ENCODE assay signal across 16 cellular contexts in the genomic region with DNA sequence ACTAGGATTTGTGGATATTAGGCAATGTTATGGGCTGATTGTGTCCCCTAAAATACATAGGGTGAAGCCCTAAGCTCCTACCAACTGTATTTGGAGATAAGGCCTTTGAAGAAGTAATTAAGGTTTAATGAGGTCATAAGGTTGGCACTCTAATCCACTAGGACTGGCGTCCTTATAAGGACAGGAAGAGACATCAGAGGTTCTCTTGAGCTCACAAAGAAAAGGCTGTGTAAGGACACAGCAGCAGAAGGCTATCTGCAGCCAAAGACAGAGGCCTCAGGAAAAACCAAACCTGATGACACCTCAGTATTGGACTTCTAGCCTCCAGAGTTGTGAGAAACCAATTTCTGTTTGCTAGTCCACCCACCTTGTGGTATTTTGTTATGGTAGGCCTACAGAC.
"Had no signal": no experiment of that assay in that cellular context is flagged by ENCODE, and none has a peak within 500 bp of the region (broad histone marks: within the 10 kb centered on the region; RNA-seq: fewer than 3 reads in every experiment).

No MANE protein-coding gene starts in this region.

- H3K27ac ChIP-seq: esophagus squamous epithelium, pancreas, tibial artery had no signal

- ATAC-seq: activated T-cell treated with anti-CD3 and anti-CD28 coated beads, Interleukin-2, amount 50 U/mL, for 72 hours; pancreas; WTC11 had no signal

- DNase-seq: activated CD4-positive, alpha-beta T cell treated with anti-CD3 and anti-CD28 coated beads, Interleukin-2, amount 10 ng/mL, durations not matched to agents 24 days and 14 days; activated CD8-positive, alpha-beta memory T cell treated with anti-CD3 and anti-CD28 coated beads, Interleukin-2, amount 50 U/mL, for 48 hours; activated gamma-delta T cell; activated naive CD8-positive, alpha-beta T cell treated with anti-CD3 and anti-CD28 coated beads for 36 hours; activated T-cell treated with anti-CD3 and anti-CD28 coated beads, Interleukin-2, amount 50 U/mL, for 72 hours; cerebellar nuclear complex; effector CD8-positive, alpha-beta T cell; esophagus squamous epithelium; immature natural killer cell; naive B cell; pancreas; stimulated activated CD4-positive, alpha-beta T cell treated with anti-CD3 and anti-CD28 coated beads, Interleukin-4, amount 100 ng/mL, for 24 hours; stimulated activated naive CD4-positive, alpha-beta T cell; T-helper 1 cell; tibial artery had no signal
